ENCODE assay signal across 17 cellular contexts in genomic region chr10:86889997-86890396, GRCh38.
"Had no signal": no experiment of that assay in that cellular context is flagged by ENCODE, and none has a peak within 500 bp of the region (broad histone marks: within the 10 kb centered on the region; RNA-seq: fewer than 3 reads in every experiment).

No MANE protein-coding gene starts in this region.

- H3K9me3 ChIP-seq: gastrocnemius medialis, sigmoid colon, testis, transverse colon had no signal

- H3K9me3 Mint-ChIP-seq: naive thymus-derived CD4-positive, alpha-beta T cell; nephron progenitor cell; stimulated activated naive B cell treated with anti-CD40 and anti-IgM and Interleukin-4, amounts not matched to agents 10 μg/mL and 1 μg/mL and 100 μg/mL, for 72 hours; stimulated activated naive CD8-positive, alpha-beta T cell treated with anti-CD3 and anti-CD28 coated beads, Interleukin-15, amount 100 ng/mL, for 72 hours had no signal

- H3K36me3 ChIP-seq: gastrocnemius medialis had no signal

- H3K36me3 Mint-ChIP-seq: stimulated activated naive B cell treated with anti-CD40 and anti-IgM and Interleukin-4, amounts not matched to agents 10 μg/mL and 1 μg/mL and 100 μg/mL, for 72 hours had no signal

- H3K27me3 ChIP-seq: gastrocnemius medialis, sigmoid colon, testis, transverse colon had no signal

- H3K4me3 Mint-ChIP-seq: naive thymus-derived CD4-positive, alpha-beta T cell; nephron progenitor cell; stimulated activated naive B cell treated with anti-CD40 and anti-IgM and Interleukin-4, amounts not matched to agents 10 μg/mL and 1 μg/mL and 100 μg/mL, for 72 hours; stimulated activated naive CD8-positive, alpha-beta T cell treated with anti-CD3 and anti-CD28 coated beads, Interleukin-15, amount 100 ng/mL, for 72 hours had no signal

- FAIRE-seq: endometrium had no signal

- DNase-seq: effector memory CD4-positive, alpha-beta T cell; gastrocnemius medialis; kidney; left cardiac atrium; mesendoderm; naive thymus-derived CD4-positive, alpha-beta T cell; nephron progenitor cell; sigmoid colon; stimulated activated CD4-positive, alpha-beta T cell treated with anti-CD3 and anti-CD28 coated beads, Interleukin-2, amount 100 ng/mL, for 24 hours; stimulated activated CD4-positive, alpha-beta T cell treated with anti-CD3 and anti-CD28 coated beads, Interleukin-4, amount 100 ng/mL, for 4 hours; stimulated activated naive B cell treated with anti-CD40 and anti-IgM and Interleukin-4, amounts not matched to agents 10 μg/mL and 1 μg/mL and 100 μg/mL, for 72 hours; stimulated activated naive CD8-positive, alpha-beta T cell treated with anti-CD3 and anti-CD28 coated beads, Interleukin-15, amount 100 ng/mL, for 72 hours; testis; transverse colon had no signal

- H3K27ac ChIP-seq: testis had no signal

- H3K4me3 ChIP-seq: gastrocnemius medialis, sigmoid colon, skin epidermis, testis, transverse colon had no signal

- ATAC-seq: esophagus mucosa; naive thymus-derived CD4-positive, alpha-beta T cell; stimulated activated naive CD8-positive, alpha-beta T cell treated with anti-CD3 and anti-CD28 coated beads, Interleukin-15, amount 100 ng/mL, for 72 hours had no signal

- H3K27ac Mint-ChIP-seq: naive thymus-derived CD4-positive, alpha-beta T cell; stimulated activated naive B cell treated with anti-CD40 and anti-IgM and Interleukin-4, amounts not matched to agents 10 μg/mL and 1 μg/mL and 100 μg/mL, for 72 hours; stimulated activated naive CD8-positive, alpha-beta T cell treated with anti-CD3 and anti-CD28 coated beads, Interleukin-15, amount 100 ng/mL, for 72 hours had no signal

- H3K27me3 Mint-ChIP-seq: naive thymus-derived CD4-positive, alpha-beta T cell; stimulated activated naive B cell treated with anti-CD40 and anti-IgM and Interleukin-4, amounts not matched to agents 10 μg/mL and 1 μg/mL and 100 μg/mL, for 72 hours; stimulated activated naive CD8-positive, alpha-beta T cell treated with anti-CD3 and anti-CD28 coated beads, Interleukin-15, amount 100 ng/mL, for 72 hours had no signal

- H3K4me1 Mint-ChIP-seq: nephron progenitor cell had no signal
